1 cellular context compared by ENCODE assay signal in genomic region chr1:1777950-1778826, GRCh38.
TF ChIP-seq lines count a peak whose summit lies in the region.

A gene with protein sequence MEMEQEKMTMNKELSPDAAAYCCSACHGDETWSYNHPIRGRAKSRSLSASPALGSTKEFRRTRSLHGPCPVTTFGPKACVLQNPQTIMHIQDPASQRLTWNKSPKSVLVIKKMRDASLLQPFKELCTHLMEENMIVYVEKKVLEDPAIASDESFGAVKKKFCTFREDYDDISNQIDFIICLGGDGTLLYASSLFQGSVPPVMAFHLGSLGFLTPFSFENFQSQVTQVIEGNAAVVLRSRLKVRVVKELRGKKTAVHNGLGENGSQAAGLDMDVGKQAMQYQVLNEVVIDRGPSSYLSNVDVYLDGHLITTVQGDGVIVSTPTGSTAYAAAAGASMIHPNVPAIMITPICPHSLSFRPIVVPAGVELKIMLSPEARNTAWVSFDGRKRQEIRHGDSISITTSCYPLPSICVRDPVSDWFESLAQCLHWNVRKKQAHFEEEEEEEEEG (minus strand): TSS chr1:1778470. CDS start chr1:1765406, 13,064 bp downstream.

TF ChIP-seq in K562, 482 proteins besides CTCF, POLR2A, EP300 and RAD21 (continued from another document):
- no peak for TF ChIP-seq ZNF318 (IDR thresholded peaks at IDR 0.05; ENCODE audit: borderline replicate concordance in 1 of 2, low read depth in 1 of 2)
- TF ChIP-seq ETV5 (CRISPR knock-in tag; IDR thresholded peaks at IDR 0.05; ENCODE audit: low read depth), result peak; percentile 46; the same call in 1 of the 2 replicates
- no peak for TF ChIP-seq FUS (optimal IDR thresholded peaks at IDR 0.05; ENCODE audit: low read depth, low read length)
- peak; percentile 64 for TF ChIP-seq NR3C1 (CRISPR knock-in tag; IDR thresholded peaks at IDR 0.05)
- TF ChIP-seq NR0B1 (IDR thresholded peaks at IDR 0.05; ENCODE audit: partially characterized antibody), result no peak
- TF ChIP-seq JUND (IDR thresholded peaks at IDR 0.05; ENCODE audit: borderline replicate concordance, low read depth, low read length), result 0 out of 2 replicates have a peak, but pooled peaks have one; percentile 2
- TF ChIP-seq JUND (tag; IDR thresholded peaks at IDR 0.05; ENCODE audit: borderline replicate concordance, low read depth, low read length), result no peak
- TF ChIP-seq, protein P1, sequence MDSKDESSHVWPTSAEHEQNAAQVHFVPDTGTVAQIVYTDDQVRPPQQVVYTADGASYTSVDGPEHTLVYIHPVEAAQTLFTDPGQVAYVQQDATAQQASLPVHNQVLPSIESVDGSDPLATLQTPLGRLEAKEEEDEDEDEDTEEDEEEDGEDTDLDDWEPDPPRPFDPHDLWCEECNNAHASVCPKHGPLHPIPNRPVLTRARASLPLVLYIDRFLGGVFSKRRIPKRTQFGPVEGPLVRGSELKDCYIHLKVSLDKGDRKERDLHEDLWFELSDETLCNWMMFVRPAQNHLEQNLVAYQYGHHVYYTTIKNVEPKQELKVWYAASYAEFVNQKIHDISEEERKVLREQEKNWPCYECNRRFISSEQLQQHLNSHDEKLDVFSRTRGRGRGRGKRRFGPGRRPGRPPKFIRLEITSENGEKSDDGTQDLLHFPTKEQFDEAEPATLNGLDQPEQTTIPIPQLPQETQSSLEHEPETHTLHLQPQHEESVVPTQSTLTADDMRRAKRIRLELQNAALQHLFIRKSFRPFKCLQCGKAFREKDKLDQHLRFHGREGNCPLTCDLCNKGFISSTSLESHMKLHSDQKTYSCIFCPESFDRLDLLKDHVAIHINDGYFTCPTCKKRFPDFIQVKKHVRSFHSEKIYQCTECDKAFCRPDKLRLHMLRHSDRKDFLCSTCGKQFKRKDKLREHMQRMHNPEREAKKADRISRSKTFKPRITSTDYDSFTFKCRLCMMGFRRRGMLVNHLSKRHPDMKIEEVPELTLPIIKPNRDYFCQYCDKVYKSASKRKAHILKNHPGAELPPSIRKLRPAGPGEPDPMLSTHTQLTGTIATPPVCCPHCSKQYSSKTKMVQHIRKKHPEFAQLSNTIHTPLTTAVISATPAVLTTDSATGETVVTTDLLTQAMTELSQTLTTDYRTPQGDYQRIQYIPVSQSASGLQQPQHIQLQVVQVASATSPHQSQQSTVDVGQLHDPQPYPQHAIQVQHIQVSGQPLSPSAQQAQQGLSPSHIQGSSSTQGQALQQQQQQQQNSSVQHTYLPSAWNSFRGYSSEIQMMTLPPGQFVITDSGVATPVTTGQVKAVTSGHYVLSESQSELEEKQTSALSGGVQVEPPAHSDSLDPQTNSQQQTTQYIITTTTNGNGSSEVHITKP (IDR thresholded peaks at IDR 0.05; ENCODE audit: partially characterized antibody), result peak; percentile 30
- TF ChIP-seq POLR2B (IDR thresholded peaks at IDR 0.05; ENCODE audit: low read depth, partially characterized antibody), result no peak
- TF ChIP-seq, protein P2, sequence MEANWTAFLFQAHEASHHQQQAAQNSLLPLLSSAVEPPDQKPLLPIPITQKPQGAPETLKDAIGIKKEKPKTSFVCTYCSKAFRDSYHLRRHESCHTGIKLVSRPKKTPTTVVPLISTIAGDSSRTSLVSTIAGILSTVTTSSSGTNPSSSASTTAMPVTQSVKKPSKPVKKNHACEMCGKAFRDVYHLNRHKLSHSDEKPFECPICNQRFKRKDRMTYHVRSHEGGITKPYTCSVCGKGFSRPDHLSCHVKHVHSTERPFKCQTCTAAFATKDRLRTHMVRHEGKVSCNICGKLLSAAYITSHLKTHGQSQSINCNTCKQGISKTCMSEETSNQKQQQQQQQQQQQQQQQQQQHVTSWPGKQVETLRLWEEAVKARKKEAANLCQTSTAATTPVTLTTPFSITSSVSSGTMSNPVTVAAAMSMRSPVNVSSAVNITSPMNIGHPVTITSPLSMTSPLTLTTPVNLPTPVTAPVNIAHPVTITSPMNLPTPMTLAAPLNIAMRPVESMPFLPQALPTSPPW (CRISPR knock-in tag; IDR thresholded peaks at IDR 0.05), result no peak
- TF ChIP-seq CXXC5 (CRISPR knock-in tag; IDR thresholded peaks at IDR 0.05), result peak; percentile 76
- 0 out of 2 replicates have a peak, but pooled peaks have one; percentile 16 for TF ChIP-seq ZFPM2 (CRISPR knock-in tag; IDR thresholded peaks at IDR 0.05)
- TF ChIP-seq ZNF589 (CRISPR knock-in tag; IDR thresholded peaks at IDR 0.05; ENCODE audit: low read depth), result peak; percentile 79
- TF ChIP-seq SRSF1 (IDR thresholded peaks at IDR 0.05; ENCODE audit: low read depth, low read length), result no peak
- peak; percentile 86 for TF ChIP-seq MEIS2 (IDR thresholded peaks at IDR 0.05; ENCODE audit: partially characterized antibody)
- no peak for TF ChIP-seq C11orf30 (IDR thresholded peaks at IDR 0.05; ENCODE audit: low read depth)
- no peak for TF ChIP-seq ETS2 (tag; IDR thresholded peaks at IDR 0.05; ENCODE audit: borderline replicate concordance, poor library complexity, severe bottlenecking)
- TF ChIP-seq ZNF444 (CRISPR knock-in tag; IDR thresholded peaks at IDR 0.05), result no peak
- TF ChIP-seq ZNF146 (CRISPR knock-in tag; IDR thresholded peaks at IDR 0.05; ENCODE audit: unreplicated experiment), result no peak
- TF ChIP-seq PHTF2 (CRISPR knock-in tag; IDR thresholded peaks at IDR 0.05), result no peak
- TF ChIP-seq, protein P3, sequence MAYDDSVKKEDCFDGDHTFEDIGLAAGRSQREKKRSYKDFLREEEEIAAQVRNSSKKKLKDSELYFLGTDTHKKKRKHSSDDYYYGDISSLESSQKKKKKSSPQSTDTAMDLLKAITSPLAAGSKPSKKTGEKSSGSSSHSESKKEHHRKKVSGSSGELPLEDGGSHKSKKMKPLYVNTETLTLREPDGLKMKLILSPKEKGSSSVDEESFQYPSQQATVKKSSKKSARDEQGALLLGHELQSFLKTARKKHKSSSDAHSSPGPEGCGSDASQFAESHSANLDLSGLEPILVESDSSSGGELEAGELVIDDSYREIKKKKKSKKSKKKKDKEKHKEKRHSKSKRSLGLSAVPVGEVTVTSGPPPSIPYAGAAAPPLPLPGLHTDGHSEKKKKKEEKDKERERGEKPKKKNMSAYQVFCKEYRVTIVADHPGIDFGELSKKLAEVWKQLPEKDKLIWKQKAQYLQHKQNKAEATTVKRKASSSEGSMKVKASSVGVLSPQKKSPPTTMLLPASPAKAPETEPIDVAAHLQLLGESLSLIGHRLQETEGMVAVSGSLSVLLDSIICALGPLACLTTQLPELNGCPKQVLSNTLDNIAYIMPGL (CRISPR knock-in tag; IDR thresholded peaks at IDR 0.05), result peak; percentile 27; the same call in 1 of the 2 replicates
- no peak for TF ChIP-seq HDAC6 (IDR thresholded peaks at IDR 0.05; ENCODE audit: low read depth, low read length)
